Comparison of ENCODE assay signal across 1 cellular context in the genomic region with DNA sequence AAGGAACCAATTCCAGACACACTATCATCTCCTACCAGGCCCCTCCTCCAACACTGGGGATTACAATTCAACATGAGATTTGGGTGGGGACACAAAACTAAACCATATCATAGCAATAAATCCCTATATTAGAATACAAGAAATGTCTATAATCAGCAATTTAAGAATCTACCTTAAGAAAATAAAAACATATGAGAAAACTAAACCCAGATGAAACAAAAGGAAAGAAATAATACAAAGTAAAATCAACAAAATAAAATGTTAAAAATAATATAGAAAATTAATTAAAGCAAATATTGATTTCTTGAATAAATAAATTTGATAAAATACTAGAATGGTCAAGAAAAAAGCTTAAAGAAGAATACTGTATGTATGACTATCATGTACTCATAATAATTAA.
TF ChIP-seq lines count a peak whose summit lies in the region.

No MANE protein-coding gene starts in this region.

TF ChIP-seq in GM23338, 12 proteins besides CTCF, POLR2A, EP300 and RAD21 (continued from another document):
- TF ChIP-seq, protein P1, sequence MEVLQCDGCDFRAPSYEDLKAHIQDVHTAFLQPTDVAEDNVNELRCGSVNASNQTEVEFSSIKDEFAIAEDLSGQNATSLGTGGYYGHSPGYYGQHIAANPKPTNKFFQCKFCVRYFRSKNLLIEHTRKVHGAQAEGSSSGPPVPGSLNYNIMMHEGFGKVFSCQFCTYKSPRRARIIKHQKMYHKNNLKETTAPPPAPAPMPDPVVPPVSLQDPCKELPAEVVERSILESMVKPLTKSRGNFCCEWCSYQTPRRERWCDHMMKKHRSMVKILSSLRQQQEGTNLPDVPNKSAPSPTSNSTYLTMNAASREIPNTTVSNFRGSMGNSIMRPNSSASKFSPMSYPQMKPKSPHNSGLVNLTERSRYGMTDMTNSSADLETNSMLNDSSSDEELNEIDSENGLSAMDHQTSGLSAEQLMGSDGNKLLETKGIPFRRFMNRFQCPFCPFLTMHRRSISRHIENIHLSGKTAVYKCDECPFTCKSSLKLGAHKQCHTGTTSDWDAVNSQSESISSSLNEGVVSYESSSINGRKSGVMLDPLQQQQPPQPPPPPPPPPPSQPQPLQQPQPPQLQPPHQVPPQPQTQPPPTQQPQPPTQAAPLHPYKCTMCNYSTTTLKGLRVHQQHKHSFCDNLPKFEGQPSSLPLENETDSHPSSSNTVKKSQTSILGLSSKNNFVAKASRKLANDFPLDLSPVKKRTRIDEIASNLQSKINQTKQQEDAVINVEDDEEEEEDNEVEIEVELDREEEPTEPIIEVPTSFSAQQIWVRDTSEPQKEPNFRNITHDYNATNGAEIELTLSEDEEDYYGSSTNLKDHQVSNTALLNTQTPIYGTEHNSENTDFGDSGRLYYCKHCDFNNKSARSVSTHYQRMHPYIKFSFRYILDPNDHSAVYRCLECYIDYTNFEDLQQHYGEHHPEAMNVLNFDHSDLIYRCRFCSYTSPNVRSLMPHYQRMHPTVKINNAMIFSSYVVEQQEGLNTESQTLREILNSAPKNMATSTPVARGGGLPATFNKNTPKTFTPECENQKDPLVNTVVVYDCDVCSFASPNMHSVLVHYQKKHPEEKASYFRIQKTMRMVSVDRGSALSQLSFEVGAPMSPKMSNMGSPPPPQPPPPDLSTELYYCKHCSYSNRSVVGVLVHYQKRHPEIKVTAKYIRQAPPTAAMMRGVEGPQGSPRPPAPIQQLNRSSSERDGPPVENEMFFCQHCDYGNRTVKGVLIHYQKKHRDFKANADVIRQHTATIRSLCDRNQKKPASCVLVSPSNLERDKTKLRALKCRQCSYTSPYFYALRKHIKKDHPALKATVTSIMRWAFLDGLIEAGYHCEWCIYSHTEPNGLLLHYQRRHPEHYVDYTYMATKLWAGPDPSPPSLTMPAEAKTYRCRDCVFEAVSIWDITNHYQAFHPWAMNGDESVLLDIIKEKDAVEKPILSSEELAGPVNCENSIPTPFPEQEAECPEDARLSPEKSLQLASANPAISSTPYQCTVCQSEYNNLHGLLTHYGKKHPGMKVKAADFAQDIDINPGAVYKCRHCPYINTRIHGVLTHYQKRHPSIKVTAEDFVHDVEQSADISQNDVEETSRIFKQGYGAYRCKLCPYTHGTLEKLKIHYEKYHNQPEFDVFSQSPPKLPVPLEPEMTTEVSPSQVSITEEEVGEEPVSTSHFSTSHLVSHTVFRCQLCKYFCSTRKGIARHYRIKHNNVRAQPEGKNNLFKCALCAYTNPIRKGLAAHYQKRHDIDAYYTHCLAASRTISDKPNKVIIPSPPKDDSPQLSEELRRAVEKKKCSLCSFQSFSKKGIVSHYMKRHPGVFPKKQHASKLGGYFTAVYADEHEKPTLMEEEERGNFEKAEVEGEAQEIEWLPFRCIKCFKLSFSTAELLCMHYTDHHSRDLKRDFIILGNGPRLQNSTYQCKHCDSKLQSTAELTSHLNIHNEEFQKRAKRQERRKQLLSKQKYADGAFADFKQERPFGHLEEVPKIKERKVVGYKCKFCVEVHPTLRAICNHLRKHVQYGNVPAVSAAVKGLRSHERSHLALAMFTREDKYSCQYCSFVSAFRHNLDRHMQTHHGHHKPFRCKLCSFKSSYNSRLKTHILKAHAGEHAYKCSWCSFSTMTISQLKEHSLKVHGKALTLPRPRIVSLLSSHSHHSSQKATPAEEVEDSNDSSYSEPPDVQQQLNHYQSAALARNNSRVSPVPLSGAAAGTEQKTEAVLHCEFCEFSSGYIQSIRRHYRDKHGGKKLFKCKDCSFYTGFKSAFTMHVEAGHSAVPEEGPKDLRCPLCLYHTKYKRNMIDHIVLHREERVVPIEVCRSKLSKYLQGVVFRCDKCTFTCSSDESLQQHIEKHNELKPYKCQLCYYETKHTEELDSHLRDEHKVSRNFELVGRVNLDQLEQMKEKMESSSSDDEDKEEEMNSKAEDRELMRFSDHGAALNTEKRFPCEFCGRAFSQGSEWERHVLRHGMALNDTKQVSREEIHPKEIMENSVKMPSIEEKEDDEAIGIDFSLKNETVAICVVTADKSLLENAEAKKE (CRISPR knock-in tag; IDR thresholded peaks at IDR 0.05), result no peak
- TF ChIP-seq EZH2phosphoT487 (IDR thresholded peaks at IDR 0.05; ENCODE audit: unreplicated experiment), result no peak
- no peak for TF ChIP-seq POLR2AphosphoS5 (IDR thresholded peaks at IDR 0.05; ENCODE audit: low read depth)
- TF ChIP-seq JUNB (IDR thresholded peaks at IDR 0.05; ENCODE audit: unreplicated experiment), result no peak
- TF ChIP-seq, protein P2, sequence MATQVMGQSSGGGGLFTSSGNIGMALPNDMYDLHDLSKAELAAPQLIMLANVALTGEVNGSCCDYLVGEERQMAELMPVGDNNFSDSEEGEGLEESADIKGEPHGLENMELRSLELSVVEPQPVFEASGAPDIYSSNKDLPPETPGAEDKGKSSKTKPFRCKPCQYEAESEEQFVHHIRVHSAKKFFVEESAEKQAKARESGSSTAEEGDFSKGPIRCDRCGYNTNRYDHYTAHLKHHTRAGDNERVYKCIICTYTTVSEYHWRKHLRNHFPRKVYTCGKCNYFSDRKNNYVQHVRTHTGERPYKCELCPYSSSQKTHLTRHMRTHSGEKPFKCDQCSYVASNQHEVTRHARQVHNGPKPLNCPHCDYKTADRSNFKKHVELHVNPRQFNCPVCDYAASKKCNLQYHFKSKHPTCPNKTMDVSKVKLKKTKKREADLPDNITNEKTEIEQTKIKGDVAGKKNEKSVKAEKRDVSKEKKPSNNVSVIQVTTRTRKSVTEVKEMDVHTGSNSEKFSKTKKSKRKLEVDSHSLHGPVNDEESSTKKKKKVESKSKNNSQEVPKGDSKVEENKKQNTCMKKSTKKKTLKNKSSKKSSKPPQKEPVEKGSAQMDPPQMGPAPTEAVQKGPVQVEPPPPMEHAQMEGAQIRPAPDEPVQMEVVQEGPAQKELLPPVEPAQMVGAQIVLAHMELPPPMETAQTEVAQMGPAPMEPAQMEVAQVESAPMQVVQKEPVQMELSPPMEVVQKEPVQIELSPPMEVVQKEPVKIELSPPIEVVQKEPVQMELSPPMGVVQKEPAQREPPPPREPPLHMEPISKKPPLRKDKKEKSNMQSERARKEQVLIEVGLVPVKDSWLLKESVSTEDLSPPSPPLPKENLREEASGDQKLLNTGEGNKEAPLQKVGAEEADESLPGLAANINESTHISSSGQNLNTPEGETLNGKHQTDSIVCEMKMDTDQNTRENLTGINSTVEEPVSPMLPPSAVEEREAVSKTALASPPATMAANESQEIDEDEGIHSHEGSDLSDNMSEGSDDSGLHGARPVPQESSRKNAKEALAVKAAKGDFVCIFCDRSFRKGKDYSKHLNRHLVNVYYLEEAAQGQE (IDR thresholded peaks at IDR 0.05; ENCODE audit: unreplicated experiment), result no peak
- TF ChIP-seq ZNF331 (CRISPR knock-in tag; IDR thresholded peaks at IDR 0.05; ENCODE audit: low read depth), result no peak
- no peak for TF ChIP-seq STAT1 (IDR thresholded peaks at IDR 0.05; ENCODE audit: unreplicated experiment)
